Comparison of ENCODE assay signal across 29 cellular contexts in genomic region chr20:64191002-64191401, GRCh38. TPM values are rescaled to one million over a fixed set of nuclear protein-coding genes. Genes with fewer than 3 reads are reported as not detected.
"Had no signal": no experiment of that assay in that cellular context is flagged by ENCODE, and none has a peak within 500 bp of the region (broad histone marks: within the 10 kb centered on the region; RNA-seq: fewer than 3 reads in every experiment).

No MANE protein-coding gene starts in this region.

- H3K27ac Mint-ChIP-seq: mesothelial cell of epicardium; naive B cell; natural killer cell treated with Interleukin-12 subunit alpha and Interleukin-12 subunit beta and Interleukin-15 and Interleukin-18, amount 100 ng/mL, for 72 hours; neural progenitor cell; stimulated activated memory B cell treated with anti-CD40 and anti-IgM and Interleukin-4, amounts not matched to agents 10 μg/mL and 1 μg/mL and 100 μg/mL, for 72 hours; type B pancreatic cell had no signal

- ATAC-seq: gastrocnemius medialis; heart right ventricle; left cardiac atrium; left lung; mucosa of descending colon; natural killer cell treated with Interleukin-12 subunit alpha and Interleukin-12 subunit beta and Interleukin-15 and Interleukin-18, amount 100 ng/mL, for 72 hours; right cardiac atrium; stimulated activated memory B cell treated with anti-CD40 and anti-IgM and Interleukin-4, amounts not matched to agents 10 μg/mL and 1 μg/mL and 100 μg/mL, for 72 hours; stimulated activated naive CD8-positive, alpha-beta T cell treated with anti-CD3 and anti-CD28 coated beads, Interleukin-15, Interleukin-2, amounts not matched to agents 100 U/mL and 50 U/mL, for 24 hours had no signal

- H3K27ac ChIP-seq: dorsolateral prefrontal cortex, gastrocnemius medialis, heart right ventricle, left lung, neural progenitor cell, prostate gland, sigmoid colon, testis, tibial artery had no signal

- H3K4me1 Mint-ChIP-seq: naive B cell; stimulated activated memory B cell treated with anti-CD40 and anti-IgM and Interleukin-4, amounts not matched to agents 10 μg/mL and 1 μg/mL and 100 μg/mL, for 72 hours had no signal

- H3K36me3 Mint-ChIP-seq: mesothelial cell of epicardium; naive B cell; natural killer cell treated with Interleukin-12 subunit alpha and Interleukin-12 subunit beta and Interleukin-15 and Interleukin-18, amount 100 ng/mL, for 72 hours; neural progenitor cell; stimulated activated memory B cell treated with anti-CD40 and anti-IgM and Interleukin-4, amounts not matched to agents 10 μg/mL and 1 μg/mL and 100 μg/mL, for 72 hours; type B pancreatic cell had no signal

- H3K4me3 ChIP-seq: dorsolateral prefrontal cortex, gastrocnemius medialis, heart right ventricle, left lung, mucosa of descending colon, neural progenitor cell, prostate gland, sigmoid colon, testis, tibial artery had no signal

- H3K4me1 ChIP-seq: gastrocnemius medialis, left lung, prostate gland, sigmoid colon, testis, tibial artery had no signal

- H3K9me3 Mint-ChIP-seq: natural killer cell treated with Interleukin-12 subunit alpha and Interleukin-12 subunit beta and Interleukin-15 and Interleukin-18, amount 100 ng/mL, for 72 hours; stimulated activated memory B cell treated with anti-CD40 and anti-IgM and Interleukin-4, amounts not matched to agents 10 μg/mL and 1 μg/mL and 100 μg/mL, for 72 hours; type B pancreatic cell had no signal

- H3K4me3 Mint-ChIP-seq: mesothelial cell of epicardium; naive B cell; natural killer cell treated with Interleukin-12 subunit alpha and Interleukin-12 subunit beta and Interleukin-15 and Interleukin-18, amount 100 ng/mL, for 72 hours; neural progenitor cell; stimulated activated memory B cell treated with anti-CD40 and anti-IgM and Interleukin-4, amounts not matched to agents 10 μg/mL and 1 μg/mL and 100 μg/mL, for 72 hours; type B pancreatic cell had no signal

- H3K9ac ChIP-seq: neural progenitor cell had no signal

- H3K9me3 ChIP-seq: gastrocnemius medialis, mucosa of descending colon, prostate gland, sigmoid colon, testis, tibial artery had no signal

- H3K36me3 ChIP-seq: gastrocnemius medialis, heart right ventricle, left lung, neural progenitor cell, prostate gland, sigmoid colon, tibial artery had no signal

- DNase-seq: dorsolateral prefrontal cortex; effector CD4-positive, alpha-beta T cell; foreskin fibroblast; gastrocnemius medialis; heart right ventricle; hippocampal formation; left cardiac atrium; left lung; mesenchymal stem cell; mucosa of descending colon; naive B cell; sigmoid colon; stimulated activated CD4-positive, alpha-beta T cell treated with anti-CD3 and anti-CD28 coated beads, Interleukin-4, amount 100 ng/mL, for 4 hours; stimulated activated naive CD8-positive, alpha-beta T cell treated with anti-CD3 and anti-CD28 coated beads, Interleukin-15, Interleukin-2, amounts not matched to agents 100 U/mL and 50 U/mL, for 24 hours; substantia nigra; testis; tibial artery had no signal

- H3K27me3 ChIP-seq: neural progenitor cell, testis had no signal

- FAIRE-seq: islet of Langerhans had no signal

- H3K4me2 ChIP-seq: neural progenitor cell had no signal

- H2AFZ ChIP-seq: neural progenitor cell had no signal

RNA-seq across cellular contexts. Expression of gene MYT1, which starts 26.8 kb away (rescaled TPM):
- total RNA-seq: gastrocnemius medialis; kidney epithelial cell; left lung; natural killer cell treated with Interleukin-12 subunit alpha and Interleukin-12 subunit beta and Interleukin-15 and Interleukin-18, amount 100 ng/mL, for 72 hours; osteoblast; skeletal muscle tissue had no signal
- polyA plus RNA-seq: esophagus had no signal
